Comparison of ENCODE assay signal across 9 cellular contexts in the genomic region with DNA sequence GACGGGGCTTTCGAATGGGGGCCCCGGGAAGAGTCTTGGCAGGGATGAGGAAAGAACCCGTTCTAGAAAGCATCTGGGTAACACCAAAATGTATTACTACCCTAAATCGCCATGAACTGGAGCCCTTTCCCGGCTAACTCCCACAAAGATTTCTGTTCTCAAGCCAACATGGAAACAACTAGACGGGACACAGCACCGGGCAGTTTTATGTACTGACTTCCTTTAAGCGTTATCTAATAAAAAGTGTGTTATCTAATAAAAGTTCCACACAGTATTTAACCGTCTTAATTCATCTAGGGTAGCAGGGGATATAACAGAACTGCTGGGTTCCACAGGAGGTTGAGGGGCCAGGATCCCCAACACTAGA. TPM values are rescaled to one million over a fixed set of nuclear protein-coding genes. Genes with fewer than 3 reads are reported as not detected.
DNase-seq lines count a peak whose midpoint lies in the region; ATAC-seq, FAIRE-seq and TF ChIP-seq lines count a peak whose summit lies in the region.
"Had no signal": no experiment of that assay in that cellular context is flagged by ENCODE, and none has a peak within 500 bp of the region (broad histone marks: within the 10 kb centered on the region; RNA-seq: fewer than 3 reads in every experiment).

No MANE protein-coding gene starts in this region.

- H3K9me3 ChIP-seq in AG04450 (ENCODE audit: control insufficient read depth, insufficient read depth, low read length): no peaks in the 10 kb centered on the region
- H3K9me3 ChIP-seq in H1 (ENCODE audit: insufficient read depth in 2 of 2, low read depth in 1 of 2, low read length in 1 of 2): no peaks in the 10 kb centered on the region

- H3K18ac ChIP-seq in H1 (ENCODE audit: extremely low read depth, low read length): no peak overlapping the region

- H3K4me3 ChIP-seq in AG04450 (ENCODE audit: low read depth, low read length) (peak overlapping the region; percentile 60), NB4 (ENCODE audit: low read depth, low read length) (peak overlapping the region; percentile 45), H1 (ENCODE audit: extremely low read depth in 1 of 4, insufficient read depth in 2 of 4, low read depth in 3 of 4, low read length in 4 of 4) (peak overlapping the region; percentile 25 to 55 (median 36))

- DNase-seq in AG04450 (ENCODE audit: low read depth, low spot score) (no peak), NB4 (ENCODE audit: low read depth) (no peak), H1 (ENCODE audit: low read depth in 1 of 2, low spot score in 2 of 2) (no peak), naive B cell (no peak), NCI-H510A (lab: John Stamatoyannopoulos, UW) (no peak)

- no peak overlapping the region for H3K14ac ChIP-seq in H1 (ENCODE audit: insufficient read length)

- H3K9ac ChIP-seq in H1 (replicated peaks in 1 of 4; ENCODE audit: extremely low read depth in 1 of 4, low read depth in 3 of 4, low read length in 3 of 4): peak overlapping the region in 2 of 4 experiments; percentile 10 to 18; a peak in 1 of 7 replicates

- peaks cover 0 to 4% (median 1%) of the 10 kb centered on the region in 4 experiments; a peak in 3 of 7 replicates for H3K4me1 ChIP-seq in H1 (replicated peaks in 1 of 4; ENCODE audit: control insufficient read depth in 3 of 4, insufficient read depth in 4 of 4, low read length in 3 of 4)

- H3K4me2 ChIP-seq in H1 (ENCODE audit: insufficient read depth in 1 of 2, low read depth in 2 of 2, low read length in 2 of 2): peak overlapping the region; percentile 43 to 59

- H4K8ac ChIP-seq in H1 (ENCODE audit: extremely low read depth, insufficient read depth, low read length): peak overlapping the region; percentile 91; the same call in 1 of the 2 replicates

- no peak overlapping the region for H2BK5ac ChIP-seq in H1 (ENCODE audit: low read depth, low read length)

- no peak overlapping the region for H3K56ac ChIP-seq in H1 (replicated peaks; ENCODE audit: insufficient read length, low read depth, low read length)

- no peak for TF ChIP-seq POLR2A in NB4 (IDR thresholded peaks at IDR 0.05; ENCODE audit: extremely low read depth, insufficient read length)
- no peak for TF ChIP-seq POLR2A in H1 (IDR thresholded peaks at IDR 0.05; ENCODE audit: control extremely low read depth in 1 of 2, low read depth in 2 of 2, low read length in 2 of 2)

- H3K36me3 ChIP-seq in H1 (ENCODE audit: control insufficient read depth in 2 of 4, insufficient read depth in 4 of 4, low read length in 3 of 4): peaks cover 0 to 13% (median 6%) of the 10 kb centered on the region in 4 experiments; a peak in 3 of 8 replicates

- no peak overlapping the region for H2BK120ac ChIP-seq in H1 (replicated peaks; ENCODE audit: low read depth, low read length)

- no peaks in the 10 kb centered on the region for H3K9me3 Mint-ChIP-seq in naive B cell

- peak; percentile 9 to 11 for ATAC-seq in naive B cell (ENCODE audit: low read depth in 2 of 2)
- ATAC-seq in HG03432 (IDR thresholded peaks at IDR 0.05; ENCODE audit: unreplicated experiment): no peak
- ATAC-seq in HG03025 (IDR thresholded peaks at IDR 0.05; ENCODE audit: low FRiP score, unreplicated experiment): no peak
- ATAC-seq in GM21526 (IDR thresholded peaks at IDR 0.05; ENCODE audit: low FRiP score, unreplicated experiment): no peak

- no peak overlapping the region for H3K23ac ChIP-seq in H1 (ENCODE audit: insufficient read length)

- no peaks in the 10 kb centered on the region for H3K79me1 ChIP-seq in H1 (ENCODE audit: low read depth, low read length)

- TF ChIP-seq RAD21 in H1 (IDR thresholded peaks at IDR 0.05 in 1 of 2, conservative IDR thresholded peaks at IDR 0.05 in 1 of 2; ENCODE audit: low read depth in 2 of 2, low read length in 2 of 2): no peak

- H3K27ac ChIP-seq in AG04450 (ENCODE audit: low read depth, low read length): peak overlapping the region; percentile 89
- no peak overlapping the region; the same call in 1 of the 2 replicates for H3K27ac ChIP-seq in H1 (ENCODE audit: low read depth, low read length)
- H3K27ac ChIP-seq: SK-N-MC had no signal

- WGBS in H1 (ENCODE audit: extremely low coverage in 1 of 2, insufficient coverage in 1 of 2, insufficient read length in 1 of 2, insufficient replicate concordance in 2 of 2, low coverage in 1 of 2, low lambda C conversion rate in 2 of 2, missing lambda C conversion rate in 1 of 2), 2 experiments: 71% methylated on average over 10 of the region's 10 CpGs; no CpG with 5 or more reads in 1 of the 2 experiments

- FAIRE-seq in H1 (lab: Jason Lieb, UNC): no peak

- no peaks in the 10 kb centered on the region for H3K36me3 Mint-ChIP-seq in naive B cell

- H4K91ac ChIP-seq in H1 (replicated peaks; ENCODE audit: insufficient read length, low read length): no peak overlapping the region

- CTCF ChIA-PET in AG04450 (lab: Charles Lee): no interaction called here
- CTCF ChIA-PET in H1 (lab: Charles Lee; ENCODE audit: partially characterized antibody): interaction anchor here (0.6 to 1.6 kb wide), 3 partner anchors 14 to 358 kb away, joined by 3 to 4 read pairs (median 3); no protein-coding TSS in a partner anchor

- TF ChIP-seq EP300 in H1 (IDR thresholded peaks at IDR 0.05; ENCODE audit: borderline replicate concordance in 1 of 2, low read depth in 2 of 2, low read length in 2 of 2): no peak

- H3K27ac Mint-ChIP-seq in naive B cell: peak overlapping the region; percentile 86 to 95 (median 93)

- H2AFZ ChIP-seq in H1 (ENCODE audit: low read length): no peak overlapping the region

- H2BK12ac ChIP-seq in H1 (ENCODE audit: low read depth, low read length): no peak overlapping the region

- no peak overlapping the region for H2BK20ac ChIP-seq in H1 (ENCODE audit: low read length)

- H3K79me2 ChIP-seq in H1 (ENCODE audit: control insufficient read depth in 1 of 2, insufficient read depth in 2 of 2, low read length in 2 of 2): no peaks in the 10 kb centered on the region

- no peaks in the 10 kb centered on the region for H4K20me1 ChIP-seq in H1 (replicated peaks in 1 of 2; ENCODE audit: control insufficient read depth in 1 of 2, insufficient read depth in 2 of 2, low read length in 2 of 2)

- H3K23me2 ChIP-seq in H1 (ENCODE audit: low read depth, low read length): no peaks in the 10 kb centered on the region

- TF ChIP-seq CTCF in AG04450 (IDR thresholded peaks at IDR 0.05; ENCODE audit: low read depth, low read length) (no peak), NB4 (IDR thresholded peaks at IDR 0.05; ENCODE audit: low read depth, low read length) (no peak), H1 (IDR thresholded peaks at IDR 0.05; ENCODE audit: control extremely low read depth in 1 of 3, insufficient read depth in 1 of 3, low read depth in 1 of 3, low read length in 3 of 3) (no peak)

- peaks cover 10 to 23% (median 12%) of the 10 kb centered on the region in 3 donors for H3K4me1 Mint-ChIP-seq in naive B cell

- H3K27me3 Mint-ChIP-seq in naive B cell: no peaks in the 10 kb centered on the region

- H3K4ac ChIP-seq in H1 (replicated peaks; ENCODE audit: insufficient read length, low read depth, low read length): no peak overlapping the region

- POLR2A ChIA-PET in AG04450 (lab: Yijun Ruan, JAX) (interaction anchor here (1.4 kb wide), 1 partner anchor 106 kb away, joined by 4 read pairs; a partner anchor contains a TSS), H1 (lab: Charles Lee; ENCODE audit: partially characterized antibody) (interaction anchor here (0.8 to 1.9 kb wide), 9 partner anchors 9 to 192 kb away, joined by 3 to 10 read pairs (median 4); a partner anchor contains a TSS)

- peak overlapping the region; percentile 85 to 94 (median 92) for H3K4me3 Mint-ChIP-seq in naive B cell

- H3K27me3 ChIP-seq in AG04450 (ENCODE audit: control insufficient read depth, insufficient read depth, low read length) (no peaks in the 10 kb centered on the region), H1 (replicated peaks in 1 of 4; ENCODE audit: control insufficient read depth in 3 of 4, extremely low read depth in 1 of 4, insufficient read depth in 3 of 4, low read length in 3 of 4) (no peaks in the 10 kb centered on the region)

- no peak overlapping the region for H4K5ac ChIP-seq in H1 (ENCODE audit: insufficient read length, low read depth, low read length)

- no peak overlapping the region for H2AK5ac ChIP-seq in H1 (ENCODE audit: low read depth, low read length)

- H2BK15ac ChIP-seq in H1 (ENCODE audit: low read length): no peak overlapping the region

TF ChIP-seq in H1, 55 proteins besides CTCF, POLR2A, EP300 and RAD21:
- TF ChIP-seq ASH2L (IDR thresholded peaks at IDR 0.05; ENCODE audit: low read length): peak; percentile 1
- TF ChIP-seq SIRT6 (IDR thresholded peaks at IDR 0.05; ENCODE audit: low read length): no peak
TF ChIP-seq in H1: peak in this region for 1.

RNA-seq across cellular contexts. Expression of a gene that starts 0.3 kb away (rescaled TPM):
- polyA plus RNA-seq in AG04450 (2011; rRNA removed) (2.3 TPM in 2 replicates), H1 (2011; rRNA removed) (1.1 and 1.4 TPM in 2 replicates), naive B cell (ENCODE audit: low read depth in 6 of 6) (1 to 10 TPM in 3 of 6 donors, under 1 TPM in 3; 0.44 to 1.4 (median 0.91) TPM)
- polyA minus RNA-seq in AG04450 (2011; rRNA and poly(A)+ RNA removed): 1.8 and 2.8 TPM in 2 replicates
- 3.0 and 3.2 TPM in 2 replicates for total RNA-seq in H1 (2021; fragmentation: NEBNext Ultra II Directional; extraction: Animal tissue kit (Norgen Biotek cat#: 25700))
- 1.9 TPM for polyA plus RNA-seq in H1 (2011; cell fraction: cytosol; rRNA removed)
- 4.2 TPM for polyA plus RNA-seq in H1 (2011; cell fraction: nucleus; rRNA removed)
- 2.0 to 2.8 TPM (median 2.2 TPM) in 4 replicates for polyA plus RNA-seq in H1 (2012, experiment 1 of 2)
- polyA plus RNA-seq in H1 (2012, experiment 2 of 2): 0.51 TPM
- 4.5 TPM for polyA plus RNA-seq in H1 (2013, experiment 1 of 2)
- polyA plus RNA-seq in H1 (2013, experiment 2 of 2): 2.9 TPM
- polyA minus RNA-seq in H1 (2011; rRNA and poly(A)+ RNA removed): 2.7 and 3.1 TPM in 2 replicates
- 0.81 TPM for polyA minus RNA-seq in H1 (2011; cell fraction: cytosol; rRNA and poly(A)+ RNA removed)
- 3.8 TPM for polyA minus RNA-seq in H1 (2011; cell fraction: nucleus; rRNA and poly(A)+ RNA removed)

Comparison
In these comparisons a context has a peak if more than half of its experiments do, and no peak if none do; other contexts are left out.
1. ATAC-seq: peak in naive B cell (2 of 2); none in HG03432 (single experiment), HG03025 (single experiment) and GM21526 (single experiment).
2. Peak in every context shown above with its lines, with median percentiles within 50 percentile points of each other: H3K4me3 ChIP-seq.